In genomic region chr16:68764866-68765265, GRCh38 we compare ENCODE assay signal across 14 cellular contexts. TPM values are rescaled to one million over a fixed set of nuclear protein-coding genes. Genes with fewer than 3 reads are reported as not detected.
DNase-seq lines count a peak whose midpoint lies in the region; ATAC-seq and TF ChIP-seq lines count a peak whose summit lies in the region.
"Had no signal": no experiment of that assay in that cellular context is flagged by ENCODE, and none has a peak within 500 bp of the region (broad histone marks: within the 10 kb centered on the region; RNA-seq: fewer than 3 reads in every experiment).

No MANE protein-coding gene starts in this region.

- peaks cover 7% of the 10 kb centered on the region for H3K36me3 Mint-ChIP-seq in MCF 10A (ENCODE audit: insufficient read depth, unreplicated experiment)
- H3K36me3 Mint-ChIP-seq in stimulated activated naive CD8-positive, alpha-beta T cell treated with anti-CD3 and anti-CD28 coated beads, Interleukin-15, Interleukin-2, amounts not matched to agents 100 ng/mL and 50 ng/mL, for 24 hours (ENCODE audit: low read depth) = no peaks in the 10 kb centered on the region
- H3K36me3 Mint-ChIP-seq: immature natural killer cell had no signal

- no peak for DNase-seq in breast epithelium (ENCODE audit: low spot score in 2 of 2)
- DNase-seq in MCF 10A (ENCODE audit: unreplicated experiment) = no peak
- peak; percentile 35 for DNase-seq in OCI-M1 (lab: John Stamatoyannopoulos, UW)
- DNase-seq in mammary epithelial cell = no peak
- no peak for DNase-seq in upper lobe of right lung
- no peak for DNase-seq in midbrain (lab: John Stamatoyannopoulos, UW)
- no peak for DNase-seq in SKM-1 (lab: John Stamatoyannopoulos, UW; ENCODE audit: unreplicated experiment)
- DNase-seq: DMS79 treated with DMSO at 0.1 percent for 48 hours; effector CD8-positive, alpha-beta T cell; immature natural killer cell; IMR-90; NCI-H526; ovary had no signal

- intact Hi-C loops in breast epithelium (cut with DNase I; ENCODE audit: low total_unique reads) = loop anchor here (1.0 kb wide), 1 partner anchor 10 kb away; no protein-coding TSS in a partner anchor
- intact Hi-C loops in MCF 10A (cut with micrococcal nuclease) = no loop called here
- intact Hi-C loops in mammary epithelial cell (cut with micrococcal nuclease) = no loop called here
- intact Hi-C loops in upper lobe of right lung (cut with DNase I) = no loop called here

- in situ Hi-C loops in mammary epithelial cell (cut with MboI; ENCODE audit: low sequenced_read_pairs in 2 of 2) = no loop called here

- CTCF ChIA-PET in MCF 10A (lab: Yijun Ruan, JAX) = no interaction called here
- CTCF ChIA-PET in mammary epithelial cell (lab: Charles Lee; ENCODE audit: low non-redundant PET) = no interaction called here

- no peaks in the 10 kb centered on the region for H3K9me3 Mint-ChIP-seq in MCF 10A (ENCODE audit: unreplicated experiment)
- no peaks in the 10 kb centered on the region for H3K9me3 Mint-ChIP-seq in stimulated activated naive CD8-positive, alpha-beta T cell treated with anti-CD3 and anti-CD28 coated beads, Interleukin-15, Interleukin-2, amounts not matched to agents 100 ng/mL and 50 ng/mL, for 24 hours
- H3K9me3 Mint-ChIP-seq: immature natural killer cell had no signal

- TF ChIP-seq CTCF in breast epithelium (IDR thresholded peaks at IDR 0.05) (no peak), MCF 10A (IDR thresholded peaks at IDR 0.05; ENCODE audit: unreplicated experiment) (no peak), mammary epithelial cell (conservative IDR thresholded peaks at IDR 0.05 in 1 of 2, IDR thresholded peaks at IDR 0.05 in 1 of 2; ENCODE audit: extremely low read depth in 1 of 2, insufficient read depth in 1 of 2, low read depth in 1 of 2, low read length in 2 of 2) (no peak), upper lobe of right lung (IDR thresholded peaks at IDR 0.05) (no peak)

- H3K4me3 ChIP-seq in breast epithelium = no peak overlapping the region
- H3K4me3 ChIP-seq in mammary epithelial cell (replicated peaks in 1 of 3; ENCODE audit: insufficient read depth in 1 of 3, low read depth in 2 of 3, low read length in 3 of 3) = no peak overlapping the region
- H3K4me3 ChIP-seq in upper lobe of right lung = no peak overlapping the region
- H3K4me3 ChIP-seq: ovary had no signal

- peaks cover 14% of the 10 kb centered on the region for H3K4me1 Mint-ChIP-seq in MCF 10A (ENCODE audit: insufficient read depth, unreplicated experiment)
- H3K4me1 Mint-ChIP-seq in stimulated activated naive CD8-positive, alpha-beta T cell treated with anti-CD3 and anti-CD28 coated beads, Interleukin-15, Interleukin-2, amounts not matched to agents 100 ng/mL and 50 ng/mL, for 24 hours (ENCODE audit: low read depth) = peaks cover 33% of the 10 kb centered on the region

- no TSS peak for BruUV-seq in MCF 10A (replicated peaks; lab: Mats Ljungman, UMichigan)
- no TSS peak for BruUV-seq in mammary epithelial cell (replicated peaks; lab: Mats Ljungman, UMichigan)

- H3K27me3 Mint-ChIP-seq in MCF 10A (ENCODE audit: insufficient read depth, unreplicated experiment) = no peaks in the 10 kb centered on the region
- no peaks in the 10 kb centered on the region for H3K27me3 Mint-ChIP-seq in stimulated activated naive CD8-positive, alpha-beta T cell treated with anti-CD3 and anti-CD28 coated beads, Interleukin-15, Interleukin-2, amounts not matched to agents 100 ng/mL and 50 ng/mL, for 24 hours

- dilution Hi-C loops in mammary epithelial cell (cut with HindIII; ENCODE audit: low sequenced_read_pairs) = loop anchor here (5.0 kb wide), 1 partner anchor 98 kb away; no protein-coding TSS in a partner anchor

- no peaks in the 10 kb centered on the region for H4K20me1 ChIP-seq in mammary epithelial cell (ENCODE audit: insufficient read depth, low read length)

- no peak for ATAC-seq in upper lobe of right lung

- peaks cover 91% of the 10 kb centered on the region for H3K79me2 ChIP-seq in mammary epithelial cell (ENCODE audit: insufficient read depth, low read length)

- POLR2A ChIA-PET in MCF 10A (lab: Yijun Ruan, JAX) = interaction anchor here (0.7 kb wide), 1 partner anchor 9 kb away, joined by 3 read pairs; no protein-coding TSS in a partner anchor

- WGBS in mammary epithelial cell (ENCODE audit: low coverage, missing lambda C conversion rate) = 85% methylated on average over 8 of the region's 8 CpGs

- H3K27ac ChIP-seq in breast epithelium (peak overlapping the region; percentile 49 to 92), mammary epithelial cell (ENCODE audit: insufficient read depth, low read depth, low read length) (peak overlapping the region; percentile 16), upper lobe of right lung (no peak overlapping the region)
- H3K27ac ChIP-seq: ovary had no signal

- H3K36me3 ChIP-seq in breast epithelium = no peaks in the 10 kb centered on the region
- H3K36me3 ChIP-seq in mammary epithelial cell (ENCODE audit: insufficient read depth, low read length) = peaks cover 8% of the 10 kb centered on the region
- no peaks in the 10 kb centered on the region for H3K36me3 ChIP-seq in upper lobe of right lung
- H3K36me3 ChIP-seq: ovary had no signal

- H3K4me1 ChIP-seq in breast epithelium (peaks cover 0 to 10% of the 10 kb centered on the region in 2 donors), mammary epithelial cell (ENCODE audit: insufficient read depth, low read length) (peaks cover 26% of the 10 kb centered on the region), upper lobe of right lung (no peaks in the 10 kb centered on the region)

- H3K27me3 ChIP-seq in breast epithelium = no peaks in the 10 kb centered on the region
- no peaks in the 10 kb centered on the region for H3K27me3 ChIP-seq in mammary epithelial cell (ENCODE audit: insufficient read depth, low read length)
- H3K27me3 ChIP-seq in upper lobe of right lung = no peaks in the 10 kb centered on the region
- H3K27me3 ChIP-seq: ovary had no signal

- no peak overlapping the region for H3K27ac Mint-ChIP-seq in MCF 10A (ENCODE audit: low read depth, unreplicated experiment)
- H3K27ac Mint-ChIP-seq in stimulated activated naive CD8-positive, alpha-beta T cell treated with anti-CD3 and anti-CD28 coated beads, Interleukin-15, Interleukin-2, amounts not matched to agents 100 ng/mL and 50 ng/mL, for 24 hours = peak overlapping the region; percentile 49
- H3K27ac Mint-ChIP-seq: immature natural killer cell had no signal

- H3K9ac ChIP-seq in mammary epithelial cell (ENCODE audit: insufficient read depth, low read length) = no peak overlapping the region

- H3K4me2 ChIP-seq in mammary epithelial cell (ENCODE audit: insufficient read depth, low read depth, low read length) = no peak overlapping the region

- H3K4me3 Mint-ChIP-seq in MCF 10A (ENCODE audit: unreplicated experiment) = no peak overlapping the region
- no peak overlapping the region for H3K4me3 Mint-ChIP-seq in stimulated activated naive CD8-positive, alpha-beta T cell treated with anti-CD3 and anti-CD28 coated beads, Interleukin-15, Interleukin-2, amounts not matched to agents 100 ng/mL and 50 ng/mL, for 24 hours
- H3K4me3 Mint-ChIP-seq: immature natural killer cell had no signal

- H3K9me3 ChIP-seq in breast epithelium = no peaks in the 10 kb centered on the region
- no peaks in the 10 kb centered on the region for H3K9me3 ChIP-seq in mammary epithelial cell (replicated peaks; ENCODE audit: insufficient read depth, low read length)
- no peaks in the 10 kb centered on the region for H3K9me3 ChIP-seq in upper lobe of right lung
- H3K9me3 ChIP-seq: ovary had no signal

- H2AFZ ChIP-seq in mammary epithelial cell (ENCODE audit: low read depth, low read length) = no peak overlapping the region

- TF ChIP-seq POLR2A in breast epithelium (IDR thresholded peaks at IDR 0.05) = no peak

RNA-seq across cellular contexts. Expression of gene CDH1, which starts 27.8 kb away (rescaled TPM):
- total RNA-seq in breast epithelium (100 to 1,000 TPM in 1 of 3 donors, 10 to 100 TPM in 1, under 1 TPM in 1; 0.16 to 127 (median 86.5) TPM), MCF 10A (2022) (37.6 and 37.7 TPM in 2 replicates), mammary epithelial cell (100 to 1,000 TPM; 355 to 369 TPM), upper lobe of right lung (128 TPM)
- polyA plus RNA-seq in mammary epithelial cell = 206 TPM
- 520 TPM for polyA minus RNA-seq in mammary epithelial cell
- polyA plus RNA-seq: IMR-90 had no signal
